ENCODE assay signal across 8 cellular contexts in genomic region chr5:132370241-132370820, GRCh38. TPM values are rescaled to one million over a fixed set of nuclear protein-coding genes. Genes with fewer than 3 reads are reported as not detected.
DNase-seq lines count a peak whose midpoint lies in the region; ATAC-seq and TF ChIP-seq lines count a peak whose summit lies in the region.

No MANE protein-coding gene starts in this region.

- intact Hi-C loops in Right ventricle myocardium inferior (cut with DNase I) (loop anchor here (5.0 kb wide), 1 partner anchor 98 kb away; no protein-coding TSS in a partner anchor), cardiac septum (cut with DNase I) (loop anchor here (5.0 kb wide), 1 partner anchor 188 kb away; no protein-coding TSS in a partner anchor)

- peak overlapping the region; percentile 85 to 91 for H3K27ac ChIP-seq in coronary artery

- peak overlapping the region; percentile 89 for H3K27ac Mint-ChIP-seq in mesothelial cell of epicardium

- H3K4me3 ChIP-seq in coronary artery, result peak overlapping the region; percentile 90

- no peak for DNase-seq in Right ventricle myocardium inferior (ENCODE audit: missing footprints)
- DNase-seq in cardiac septum (ENCODE audit: low spot score), result no peak
- DNase-seq in coronary artery (ENCODE audit: low spot score), result no peak
- no peak for DNase-seq in mesothelial cell of epicardium (ENCODE audit: low spot score in 2 of 2, unreplicated experiment in 2 of 2)
- DNase-seq in NCI-H187 (lab: John Stamatoyannopoulos, UW), result no peak
- no peak for DNase-seq in NCI-H2107 (lab: John Stamatoyannopoulos, UW)

- H3K36me3 Mint-ChIP-seq in mesothelial cell of epicardium, result peaks cover 4% of the 10 kb centered on the region

- H3K9me3 Mint-ChIP-seq in mesothelial cell of epicardium, result no peaks in the 10 kb centered on the region

- H3K4me3 Mint-ChIP-seq in mesothelial cell of epicardium, result peak overlapping the region; percentile 74

- ATAC-seq in Right ventricle myocardium inferior (peak; percentile 8), GM18520 (IDR thresholded peaks at IDR 0.05; ENCODE audit: unreplicated experiment) (no peak), HG02981 (IDR thresholded peaks at IDR 0.05; ENCODE audit: unreplicated experiment) (no peak)

- H3K27me3 Mint-ChIP-seq in mesothelial cell of epicardium (ENCODE audit: low read depth), result no peaks in the 10 kb centered on the region

- peaks cover 39% of the 10 kb centered on the region for H3K4me1 Mint-ChIP-seq in mesothelial cell of epicardium

- TF ChIP-seq CTCF in coronary artery (IDR thresholded peaks at IDR 0.05), result no peak
- no peak for TF ChIP-seq CTCF in mesothelial cell of epicardium (IDR thresholded peaks at IDR 0.05; ENCODE audit: unreplicated experiment)

RNA-seq across cellular contexts. Expression of gene SLC22A5, which starts 0.8 kb away (rescaled TPM):
- total RNA-seq in Right ventricle myocardium inferior (22.3 TPM), cardiac septum (9.2 TPM), mesothelial cell of epicardium (27.7 to 31.1 TPM (median 30.8 TPM) in 3 replicates)
